11 cellular contexts compared by ENCODE assay signal in the genomic region with DNA sequence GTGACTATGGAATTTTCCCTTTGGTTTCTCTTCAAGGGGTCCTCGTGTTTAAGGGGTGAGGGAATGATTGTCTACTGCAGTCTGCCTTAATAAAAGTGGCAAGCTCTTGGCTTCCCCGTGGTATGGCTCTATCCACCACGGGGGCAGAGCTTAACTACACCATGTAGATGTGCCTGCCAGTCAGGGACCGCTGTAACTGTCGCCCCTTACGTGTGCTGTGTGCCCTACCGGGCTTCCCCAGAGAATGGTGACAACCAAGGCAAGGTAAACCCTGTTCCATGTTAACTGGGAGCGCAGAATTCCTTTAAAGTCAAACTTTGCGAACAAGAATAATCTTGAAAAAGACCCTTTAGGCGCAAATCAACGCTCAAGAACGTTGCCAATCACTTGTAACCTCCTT. TPM values are rescaled to one million over a fixed set of nuclear protein-coding genes. Genes with fewer than 3 reads are reported as not detected.
A peak's percentile ranks its signal among the peaks of the same experiment; 100 is the strongest.
DNase-seq lines count a peak whose midpoint lies in the region; ATAC-seq and TF ChIP-seq lines count a peak whose summit lies in the region.
"Had no signal": no experiment of that assay in that cellular context is flagged by ENCODE, and none has a peak within 500 bp of the region (broad histone marks: within the 10 kb centered on the region; RNA-seq: fewer than 3 reads in every experiment).

No MANE protein-coding gene starts in this region.

- peaks cover 19% of the 10 kb centered on the region for H3K4me1 Mint-ChIP-seq in activated naive CD8-positive, alpha-beta T cell (ENCODE audit: low read depth)
- H3K4me1 Mint-ChIP-seq in activated naive CD8-positive, alpha-beta T cell treated with anti-CD3 and anti-CD28 coated beads, Interleukin-2, amount 50 U/mL, for 24 hours, result peaks cover 12% of the 10 kb centered on the region
- H3K4me1 Mint-ChIP-seq in T-helper 17 cell (peaks cover 12% of the 10 kb centered on the region), immature natural killer cell (peaks cover 13 to 16% of the 10 kb centered on the region in 2 donors)

- intact Hi-C loops in esophagus muscularis mucosa (cut with DNase I), result no loop called here

- peaks cover 0 to 49% (median 21%) of the 10 kb centered on the region in 4 donors for H3K27me3 ChIP-seq in esophagus muscularis mucosa

- no peak overlapping the region for H3K27ac ChIP-seq in esophagus muscularis mucosa (replicated peaks in 1 of 4)
- H3K27ac ChIP-seq: psoas muscle had no signal

- no peak for TF ChIP-seq POLR2A in esophagus muscularis mucosa (IDR thresholded peaks at IDR 0.05; ENCODE audit: low read depth)

- no peak overlapping the region for H3K27ac Mint-ChIP-seq in activated naive CD8-positive, alpha-beta T cell
- H3K27ac Mint-ChIP-seq in activated naive CD8-positive, alpha-beta T cell treated with anti-CD3 and anti-CD28 coated beads, Interleukin-2, amount 50 U/mL, for 24 hours, result no peak overlapping the region
- H3K27ac Mint-ChIP-seq in T-helper 17 cell, result no peak overlapping the region
- H3K27ac Mint-ChIP-seq in immature natural killer cell, result no peak overlapping the region

- TF ChIP-seq CTCF in esophagus muscularis mucosa (IDR thresholded peaks at IDR 0.05), result no peak

- H3K4me3 Mint-ChIP-seq in activated naive CD8-positive, alpha-beta T cell, result peak overlapping the region; percentile 79
- H3K4me3 Mint-ChIP-seq in activated naive CD8-positive, alpha-beta T cell treated with anti-CD3 and anti-CD28 coated beads, Interleukin-2, amount 50 U/mL, for 24 hours, result no peak overlapping the region
- peak overlapping the region; percentile 86 for H3K4me3 Mint-ChIP-seq in T-helper 17 cell
- peak overlapping the region; percentile 17 to 79 (median 71) for H3K4me3 Mint-ChIP-seq in immature natural killer cell

- WGBS in esophagus muscularis mucosa, result 48% methylated on average over 12 of the region's 12 CpGs

- no peaks in the 10 kb centered on the region for H3K36me3 ChIP-seq in esophagus muscularis mucosa
- H3K36me3 ChIP-seq: BE2C had no signal

- H3K9me3 ChIP-seq in T-helper 17 cell (ENCODE audit: control insufficient read depth, low read length, poor library complexity, severe bottlenecking), result no peaks in the 10 kb centered on the region
- H3K9me3 ChIP-seq in esophagus muscularis mucosa, result no peaks in the 10 kb centered on the region
- H3K9me3 ChIP-seq: BE2C, psoas muscle had no signal

- ATAC-seq in activated naive CD8-positive, alpha-beta T cell treated with anti-CD3 and anti-CD28 coated beads, Interleukin-2, amount 50 U/mL, for 24 hours, result no peak
- ATAC-seq in T-helper 17 cell, result no peak
- ATAC-seq: psoas muscle had no signal

- no peaks in the 10 kb centered on the region for H3K36me3 Mint-ChIP-seq in activated naive CD8-positive, alpha-beta T cell
- H3K36me3 Mint-ChIP-seq in activated naive CD8-positive, alpha-beta T cell treated with anti-CD3 and anti-CD28 coated beads, Interleukin-2, amount 50 U/mL, for 24 hours (ENCODE audit: low read depth), result no peaks in the 10 kb centered on the region
- H3K36me3 Mint-ChIP-seq in T-helper 17 cell (ENCODE audit: low read depth), result peaks cover 5% of the 10 kb centered on the region
- no peaks in the 10 kb centered on the region for H3K36me3 Mint-ChIP-seq in immature natural killer cell

- TF ChIP-seq EP300 in esophagus muscularis mucosa (IDR thresholded peaks at IDR 0.05), result no peak

- no peak for DNase-seq in activated naive CD8-positive, alpha-beta T cell treated with anti-CD3 and anti-CD28 coated beads, Interleukin-2, amount 50 U/mL, for 24 hours
- DNase-seq in T-helper 17 cell (no peak), immature natural killer cell (no peak), superior temporal gyrus (ENCODE audit: extremely low spot score) (peak; percentile 51), KBM-7 (no peak), NCI-H524 treated with DMSO at 0.1 percent for 48 hours (lab: John Stamatoyannopoulos, UW) (no peak), esophagus muscularis mucosa (ENCODE audit: extremely low spot score) (no peak)
- DNase-seq: BE2C, GF-D8, psoas muscle had no signal

- peaks cover 42% of the 10 kb centered on the region for H3K27me3 Mint-ChIP-seq in activated naive CD8-positive, alpha-beta T cell
- H3K27me3 Mint-ChIP-seq in activated naive CD8-positive, alpha-beta T cell treated with anti-CD3 and anti-CD28 coated beads, Interleukin-2, amount 50 U/mL, for 24 hours, result peaks cover 59% of the 10 kb centered on the region
- H3K27me3 Mint-ChIP-seq in T-helper 17 cell (peaks cover 55% of the 10 kb centered on the region), immature natural killer cell (ENCODE audit: low read depth in 3 of 3) (peaks cover 19 to 33% (median 33%) of the 10 kb centered on the region in 3 donors)

- H3K9me3 Mint-ChIP-seq in activated naive CD8-positive, alpha-beta T cell (ENCODE audit: low read depth), result no peaks in the 10 kb centered on the region
- no peaks in the 10 kb centered on the region for H3K9me3 Mint-ChIP-seq in activated naive CD8-positive, alpha-beta T cell treated with anti-CD3 and anti-CD28 coated beads, Interleukin-2, amount 50 U/mL, for 24 hours
- no peaks in the 10 kb centered on the region for H3K9me3 Mint-ChIP-seq in immature natural killer cell

- H3K4me1 ChIP-seq in esophagus muscularis mucosa, result peaks cover 15 to 28% (median 24%) of the 10 kb centered on the region in 4 donors
- H3K4me1 ChIP-seq: BE2C, psoas muscle had no signal

- in situ Hi-C loops in KBM-7 (cut with MboI; ENCODE audit: low pct_unique_long_range_greater_than_20kb, low sequenced_read_pairs), result no loop called here

- H3K4me3 ChIP-seq in esophagus muscularis mucosa, result no peak overlapping the region

RNA-seq across cellular contexts. Expression of a gene that starts 1.0 kb away (rescaled TPM):
- total RNA-seq in T-helper 17 cell, result not detected
- not detected for polyA plus RNA-seq in immature natural killer cell
- total RNA-seq in esophagus muscularis mucosa, result under 1 TPM; under 0.01 to 0.26 (median 0.17) TPM
